ENCODE assay signal across 14 cellular contexts in the genomic region with DNA sequence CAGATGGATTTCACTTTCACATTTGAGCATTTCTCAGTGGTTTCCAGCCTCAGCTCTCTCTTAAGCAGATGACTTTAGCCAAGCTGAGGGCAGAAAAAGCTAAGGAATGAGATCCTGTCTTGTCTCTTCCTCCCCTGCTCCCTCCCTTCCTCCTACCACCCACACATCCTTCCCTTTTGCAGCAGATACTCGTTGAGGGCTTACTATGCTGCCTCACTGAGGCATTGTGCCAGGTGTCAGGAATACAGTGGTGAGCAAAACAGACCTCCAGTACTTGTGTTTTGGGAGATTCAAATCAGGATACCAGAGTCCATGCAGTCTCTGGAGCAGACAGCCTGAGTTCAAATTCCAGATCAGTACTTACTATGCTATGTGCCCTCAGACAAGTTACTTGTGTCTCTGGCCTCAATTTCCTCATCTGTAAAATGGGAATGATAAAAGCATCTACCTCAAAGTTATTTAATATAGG. TPM values are rescaled to one million over a fixed set of nuclear protein-coding genes. Genes with fewer than 3 reads are reported as not detected.
A peak's percentile ranks its signal among the peaks of the same experiment; 100 is the strongest.
DNase-seq lines count a peak whose midpoint lies in the region; TF ChIP-seq lines count a peak whose summit lies in the region.
"Had no signal": no experiment of that assay in that cellular context is flagged by ENCODE, and none has a peak within 500 bp of the region (broad histone marks: within the 10 kb centered on the region; RNA-seq: fewer than 3 reads in every experiment).

No MANE protein-coding gene starts in this region.

- no peak overlapping the region for H2BK15ac ChIP-seq in mesenchymal stem cell (ENCODE audit: low read depth, poor library complexity, severe bottlenecking)

- no peak overlapping the region for H3K4ac ChIP-seq in mesenchymal stem cell (ENCODE audit: low read depth in 1 of 2, low read length in 2 of 2)

- DNase-seq in AG20443 (ENCODE audit: low spot score) (peak; percentile 61), LHCN-M2 (ENCODE audit: low read depth) (peak; percentile 3), cardiac fibroblast (ENCODE audit: low read depth in 2 of 2) (peak; percentile 50 to 86), mesenchymal stem cell (peak; percentile 65), spleen (no peak), T1000 (lab: John Stamatoyannopoulos, UW) (no peak), A172 (ENCODE audit: low spot score) (no peak)
- DNase-seq in activated CD8-positive, alpha-beta memory T cell treated with anti-CD3 and anti-CD28 coated beads for 24 hours: no peak
- DNase-seq: activated naive CD8-positive, alpha-beta T cell treated with anti-CD3 and anti-CD28 coated beads, Interleukin-2, amount 50 U/mL, for 24 hours; CD4-positive, alpha-beta memory T cell; heart left ventricle; NCI-H146 had no signal

- H3K9ac ChIP-seq in mesenchymal stem cell (ENCODE audit: low read length): peak overlapping the region; percentile 60

- intact Hi-C loops in spleen (cut with DNase I; ENCODE audit: low total_unique reads): no loop called here

- peak overlapping the region in 1 of 2 experiments; percentile 5 for H3K18ac ChIP-seq in mesenchymal stem cell (ENCODE audit: low read depth in 1 of 2, low read length in 2 of 2)

- H3K27ac ChIP-seq in mesenchymal stem cell (ENCODE audit: low read length, poor library complexity, severe bottlenecking) (no peak overlapping the region), spleen (no peak overlapping the region)
- H3K27ac ChIP-seq: heart left ventricle, WERI-Rb-1 had no signal

- no peak overlapping the region for H2BK5ac ChIP-seq in mesenchymal stem cell (ENCODE audit: low read depth, low read length, poor library complexity, severe bottlenecking)

- H2BK120ac ChIP-seq in mesenchymal stem cell (ENCODE audit: low read depth, low read length): no peak overlapping the region

- TF ChIP-seq POLR2A in spleen (IDR thresholded peaks at IDR 0.05): no peak

- H3K4me3 ChIP-seq in cardiac fibroblast (replicated peaks in 1 of 2; ENCODE audit: low read depth in 2 of 2, low read length in 2 of 2) (no peak overlapping the region), mesenchymal stem cell (ENCODE audit: insufficient read depth in 1 of 2, low read depth in 1 of 2, low read length in 2 of 2) (peak overlapping the region in 1 of 2 experiments; percentile 38), spleen (no peak overlapping the region)
- H3K4me3 ChIP-seq: heart left ventricle, lung had no signal

- no peaks in the 10 kb centered on the region for H3K36me3 ChIP-seq in mesenchymal stem cell (ENCODE audit: control insufficient read depth in 1 of 2, insufficient read depth in 2 of 2, low read depth in 1 of 2, low read length in 2 of 2)
- H3K36me3 ChIP-seq in spleen: no peaks in the 10 kb centered on the region
- H3K36me3 ChIP-seq: heart left ventricle, WERI-Rb-1 had no signal

- H4K91ac ChIP-seq in mesenchymal stem cell (ENCODE audit: low read length): no peak overlapping the region

- H3K14ac ChIP-seq in mesenchymal stem cell (ENCODE audit: low read length in 2 of 2): no peak overlapping the region

- TF ChIP-seq CTCF in cardiac fibroblast (IDR thresholded peaks at IDR 0.05; ENCODE audit: low read depth, low read length): no peak
- no peak for TF ChIP-seq CTCF in spleen (IDR thresholded peaks at IDR 0.05 in 8 of 11, conservative IDR thresholded peaks at IDR 0.05 in 3 of 11)

- no peak overlapping the region for H2AK5ac ChIP-seq in mesenchymal stem cell (ENCODE audit: low read length, severe bottlenecking)

- no peak overlapping the region for H2BK12ac ChIP-seq in mesenchymal stem cell (ENCODE audit: low read length in 2 of 2)

- no peaks in the 10 kb centered on the region for H3K79me1 ChIP-seq in mesenchymal stem cell (replicated peaks; ENCODE audit: low read length, poor library complexity, severe bottlenecking)

- H3K4me1 ChIP-seq in mesenchymal stem cell (ENCODE audit: control insufficient read depth, insufficient read depth, low read depth, low read length) (no peaks in the 10 kb centered on the region), spleen (no peaks in the 10 kb centered on the region)

- no peak overlapping the region for H4K8ac ChIP-seq in mesenchymal stem cell (ENCODE audit: low read length)

- H2AFZ ChIP-seq in mesenchymal stem cell (ENCODE audit: low read depth, low read length): no peak overlapping the region

- peak overlapping the region; percentile 37 for H3K4me2 ChIP-seq in mesenchymal stem cell (ENCODE audit: low read length, poor library complexity, severe bottlenecking)

- H3K27me3 ChIP-seq in mesenchymal stem cell (ENCODE audit: control insufficient read depth in 1 of 2, insufficient read depth in 1 of 2, low read length in 2 of 2) (peaks cover 0 to 5% of the 10 kb centered on the region in 2 experiments), spleen (replicated peaks in 1 of 7) (peaks cover 0 to 17% (median 0%) of the 10 kb centered on the region in 7 donors)

- 8% methylated on average over 1 of the region's 1 CpG for WGBS in mesenchymal stem cell
- 0 to 4% (median 0%) methylated on average over 1 of the region's 1 CpG for WGBS in spleen, 5 donors

- no peaks in the 10 kb centered on the region for H3K9me3 ChIP-seq in mesenchymal stem cell (ENCODE audit: control insufficient read depth, low read length)
- H3K9me3 ChIP-seq in spleen: no peaks in the 10 kb centered on the region
- H3K9me3 ChIP-seq: heart left ventricle had no signal

- no peak overlapping the region for H3K23ac ChIP-seq in mesenchymal stem cell (ENCODE audit: low read length in 2 of 2)

RNA-seq across cellular contexts. Expression of a gene that starts 43.2 kb away (rescaled TPM):
- total RNA-seq in LHCN-M2 (2014; rRNA removed): under 0.01 and 0.17 TPM in 2 replicates
- 0.17 TPM for polyA plus RNA-seq in LHCN-M2 (2012)
- 10.1 TPM for polyA plus RNA-seq in mesenchymal stem cell (2013, experiment 1 of 2)
- polyA plus RNA-seq in mesenchymal stem cell (2013, experiment 2 of 2): 9.3 TPM
- 1 to 10 TPM in 4 of 7 donors, under 1 TPM in 2, not detected in 1; 0.41 to 4.5 (median 1.1) TPM for total RNA-seq in spleen
- under 1 TPM; 0.07 to 0.16 (median 0.08) TPM for polyA plus RNA-seq in spleen
- 0.57 and 2.1 TPM in 2 replicates for total RNA-seq in A172 (2014; rRNA removed; shearing (Covaris generic))
- total RNA-seq: CD4-positive, alpha-beta memory T cell had no signal

Comparison
In these comparisons a context has a peak if more than half of its experiments do, and no peak if none do; other contexts are left out.
1. DNase-seq: peak in AG20443 (single experiment), LHCN-M2 (single experiment), cardiac fibroblast (2 of 2) and mesenchymal stem cell (single experiment); none in activated CD8-positive, alpha-beta memory T cell treated with anti-CD3 and anti-CD28 coated beads for 24 hours (single experiment), spleen (single experiment), T1000 (single experiment) and A172 (single experiment).